Comparison of ENCODE assay signal across 18 cellular contexts in genomic region chrX:40947276-40947675, GRCh38.
A peak's percentile ranks its signal among the peaks of the same experiment; 100 is the strongest.
DNase-seq lines count a peak whose midpoint lies in the region; ATAC-seq, FAIRE-seq and TF ChIP-seq lines count a peak whose summit lies in the region.
"Had no signal": no experiment of that assay in that cellular context is flagged by ENCODE, and none has a peak within 500 bp of the region (broad histone marks: within the 10 kb centered on the region; RNA-seq: fewer than 3 reads in every experiment).

No MANE protein-coding gene starts in this region.

- H3K14ac ChIP-seq in mesenchymal stem cell (ENCODE audit: low read length in 2 of 2) = no peak overlapping the region

- H3K27ac ChIP-seq in ACC112 (ENCODE audit: low read depth, low read length) (peak overlapping the region; percentile 25), mammary epithelial cell (ENCODE audit: insufficient read depth, low read depth, low read length) (no peak overlapping the region), mesenchymal stem cell (ENCODE audit: low read length, poor library complexity, severe bottlenecking) (no peak overlapping the region)
- H3K27ac ChIP-seq: vagina had no signal

- no peak overlapping the region for H4K8ac ChIP-seq in mesenchymal stem cell (ENCODE audit: low read length)

- no peak overlapping the region for H2BK120ac ChIP-seq in mesenchymal stem cell (ENCODE audit: low read depth, low read length)

- no peaks in the 10 kb centered on the region for H3K36me3 ChIP-seq in ACC112 (ENCODE audit: insufficient read depth, low read length)
- H3K36me3 ChIP-seq in mammary epithelial cell (ENCODE audit: insufficient read depth, low read length) = no peaks in the 10 kb centered on the region
- H3K36me3 ChIP-seq in mesenchymal stem cell (ENCODE audit: control insufficient read depth in 1 of 2, insufficient read depth in 2 of 2, low read depth in 1 of 2, low read length in 2 of 2) = no peaks in the 10 kb centered on the region
- H3K36me3 ChIP-seq: vagina had no signal

- no peaks in the 10 kb centered on the region for H3K9me3 ChIP-seq in mammary epithelial cell (replicated peaks; ENCODE audit: insufficient read depth, low read length)
- H3K9me3 ChIP-seq in mesenchymal stem cell (ENCODE audit: control insufficient read depth, low read length) = no peaks in the 10 kb centered on the region
- H3K9me3 ChIP-seq: vagina had no signal

- CTCF ChIA-PET in mammary epithelial cell (lab: Charles Lee; ENCODE audit: low non-redundant PET) = no interaction called here

- H3K4me1 ChIP-seq in ACC112 (ENCODE audit: control insufficient read depth, insufficient read depth, low read length, unreplicated experiment) = peaks cover 15% of the 10 kb centered on the region
- peaks cover 6% of the 10 kb centered on the region for H3K4me1 ChIP-seq in mammary epithelial cell (ENCODE audit: insufficient read depth, low read length)
- no peaks in the 10 kb centered on the region for H3K4me1 ChIP-seq in mesenchymal stem cell (ENCODE audit: control insufficient read depth, insufficient read depth, low read depth, low read length)
- H3K4me1 ChIP-seq: vagina had no signal

- in situ Hi-C loops in mammary epithelial cell (cut with MboI; ENCODE audit: low sequenced_read_pairs in 2 of 2) = no loop called here

- dilution Hi-C loops in mammary epithelial cell (cut with HindIII; ENCODE audit: low sequenced_read_pairs) = no loop called here

- H3K27me3 ChIP-seq in ACC112 (ENCODE audit: insufficient read depth, low read length) (no peaks in the 10 kb centered on the region), mammary epithelial cell (ENCODE audit: insufficient read depth, low read length) (peaks cover 2% of the 10 kb centered on the region), mesenchymal stem cell (ENCODE audit: control insufficient read depth in 1 of 2, insufficient read depth in 1 of 2, low read length in 2 of 2) (peaks cover 0 to 8% of the 10 kb centered on the region in 2 experiments)
- H3K27me3 ChIP-seq: vagina had no signal

- H3K9ac ChIP-seq in mammary epithelial cell (ENCODE audit: insufficient read depth, low read length) = no peak overlapping the region
- no peak overlapping the region for H3K9ac ChIP-seq in mesenchymal stem cell (ENCODE audit: low read length)

- no peak overlapping the region for H2BK5ac ChIP-seq in mesenchymal stem cell (ENCODE audit: low read depth, low read length, poor library complexity, severe bottlenecking)

- no peaks in the 10 kb centered on the region for H3K79me2 ChIP-seq in ACC112 (ENCODE audit: control insufficient read depth, insufficient read depth, low read length, unreplicated experiment)
- no peaks in the 10 kb centered on the region for H3K79me2 ChIP-seq in mammary epithelial cell (ENCODE audit: insufficient read depth, low read length)

- no peak overlapping the region for H3K4me3 ChIP-seq in ACC112 (ENCODE audit: low read depth, low read length)
- H3K4me3 ChIP-seq in mammary epithelial cell (replicated peaks in 1 of 3; ENCODE audit: insufficient read depth in 1 of 3, low read depth in 2 of 3, low read length in 3 of 3) = no peak overlapping the region
- no peak overlapping the region for H3K4me3 ChIP-seq in mesenchymal stem cell (ENCODE audit: insufficient read depth in 1 of 2, low read depth in 1 of 2, low read length in 2 of 2)
- H3K4me3 ChIP-seq: vagina had no signal

- no peak for TF ChIP-seq CTCF in mammary epithelial cell (conservative IDR thresholded peaks at IDR 0.05 in 1 of 2, IDR thresholded peaks at IDR 0.05 in 1 of 2; ENCODE audit: extremely low read depth in 1 of 2, insufficient read depth in 1 of 2, low read depth in 1 of 2, low read length in 2 of 2)

- H2AK5ac ChIP-seq in mesenchymal stem cell (ENCODE audit: low read length, severe bottlenecking) = no peak overlapping the region

- WGBS in mammary epithelial cell (ENCODE audit: low coverage, missing lambda C conversion rate) = 21% methylated on average over 3 of the region's 3 CpGs
- WGBS in mesenchymal stem cell = 70% methylated on average over 2 of the region's 3 CpGs

- H2AFZ ChIP-seq in ACC112 (ENCODE audit: low read length, unreplicated experiment) = no peak overlapping the region
- peak overlapping the region; percentile 14 for H2AFZ ChIP-seq in mammary epithelial cell (ENCODE audit: low read depth, low read length)
- H2AFZ ChIP-seq in mesenchymal stem cell (ENCODE audit: low read depth, low read length) = no peak overlapping the region

- no peak overlapping the region for H2BK12ac ChIP-seq in mesenchymal stem cell (ENCODE audit: low read length in 2 of 2)

- no peak overlapping the region for H3K23ac ChIP-seq in mesenchymal stem cell (ENCODE audit: low read length in 2 of 2)

- peak; percentile 39 for DNase-seq in HTR-8/SVneo (ENCODE audit: insufficient read length, low spot score)
- no peak for DNase-seq in mammary epithelial cell
- peak; percentile 45 for DNase-seq in mesenchymal stem cell
- no peak for DNase-seq in nucleus accumbens (lab: John Stamatoyannopoulos, UW)
- no peak for DNase-seq in ecto neural progenitor cell (ENCODE audit: low spot score)
- no peak for DNase-seq in DMS79 treated with DMSO at 0.1 percent for 48 hours (lab: John Stamatoyannopoulos, UW)
- DNase-seq: activated CD4-positive, alpha-beta T cell treated with anti-CD3 and anti-CD28 coated beads for 36 hours; activated naive CD8-positive, alpha-beta T cell treated with anti-CD3 and anti-CD28 coated beads, Interleukin-2, amount 10 ng/mL, durations not matched to agents 7 days and 5 days; Calu3; hypothalamus; left ventricle myocardium superior; MM.1S; NCI-H2029 treated with DMSO at 0.1 percent for 48 hours; NCI-H82 had no signal

- no peak overlapping the region for H3K4ac ChIP-seq in mesenchymal stem cell (ENCODE audit: low read depth in 1 of 2, low read length in 2 of 2)

- H3K4me2 ChIP-seq in mammary epithelial cell (ENCODE audit: insufficient read depth, low read depth, low read length) (no peak overlapping the region), mesenchymal stem cell (ENCODE audit: low read length, poor library complexity, severe bottlenecking) (no peak overlapping the region)

- no peaks in the 10 kb centered on the region for H3K79me1 ChIP-seq in mesenchymal stem cell (replicated peaks; ENCODE audit: low read length, poor library complexity, severe bottlenecking)

- intact Hi-C loops in mammary epithelial cell (cut with micrococcal nuclease) = no loop called here

- H3K18ac ChIP-seq in mesenchymal stem cell (ENCODE audit: low read depth in 1 of 2, low read length in 2 of 2) = no peak overlapping the region

- H4K91ac ChIP-seq in mesenchymal stem cell (ENCODE audit: low read length) = no peak overlapping the region

- H4K20me1 ChIP-seq in mammary epithelial cell (ENCODE audit: insufficient read depth, low read length) = no peaks in the 10 kb centered on the region

- no TSS peak for BruUV-seq in mammary epithelial cell (replicated peaks; lab: Mats Ljungman, UMichigan)

- H2BK15ac ChIP-seq in mesenchymal stem cell (ENCODE audit: low read depth, poor library complexity, severe bottlenecking) = no peak overlapping the region

- FAIRE-seq in HTR-8/SVneo (lab: Jason Lieb, UNC) = peak; percentile 9

- no peak for ATAC-seq in HG03460 (IDR thresholded peaks at IDR 0.05; ENCODE audit: unreplicated experiment)
- ATAC-seq: activated CD4-positive, alpha-beta T cell treated with anti-CD3 and anti-CD28 coated beads for 36 hours; left ventricle myocardium superior; stimulated activated memory B cell treated with anti-CD40 and anti-IgM and Interleukin-4, amounts not matched to agents 10 μg/mL and 1 μg/mL and 100 μg/mL, for 72 hours had no signal

Comparison
In these comparisons a context has a peak if more than half of its experiments do, and no peak if none do; other contexts are left out.
1. DNase-seq: peak in HTR-8/SVneo (single experiment) and mesenchymal stem cell (single experiment); none in mammary epithelial cell (single experiment), nucleus accumbens (0 of 56), ecto neural progenitor cell (single experiment) and DMS79 treated with DMSO at 0.1 percent for 48 hours (single experiment).